10 cellular contexts compared by ENCODE assay signal in genomic region chr7:124930655-124931597, GRCh38. TPM values are rescaled to one million over a fixed set of nuclear protein-coding genes. Genes with fewer than 3 reads are reported as not detected.
DNase-seq lines count a peak whose midpoint lies in the region; ATAC-seq and TF ChIP-seq lines count a peak whose summit lies in the region.
"Had no signal": no experiment of that assay in that cellular context is flagged by ENCODE, and none has a peak within 500 bp of the region (broad histone marks: within the 10 kb centered on the region; RNA-seq: fewer than 3 reads in every experiment).

No MANE protein-coding gene starts in this region.

- H3K36me3 Mint-ChIP-seq in brain (peaks cover 6% of the 10 kb centered on the region), nephron (ENCODE audit: low read depth) (peaks cover 3% of the 10 kb centered on the region)

- peak overlapping the region; percentile 80; the same call in 1 of the 2 replicates for H3K27ac ChIP-seq in 22Rv1

- H3K9me3 Mint-ChIP-seq in brain (peaks cover 0 to 5% (median 0%) of the 10 kb centered on the region in 5 experiments), nephron (no peaks in the 10 kb centered on the region)

- TF ChIP-seq CTCF in 22Rv1 (IDR thresholded peaks at IDR 0.05) (no peak), brain (conservative IDR thresholded peaks at IDR 0.05) (no peak), nephron (IDR thresholded peaks at IDR 0.05; ENCODE audit: unreplicated experiment in 3 of 3) (no peak)

- no peak for ATAC-seq in GM19463 (IDR thresholded peaks at IDR 0.05; ENCODE audit: unreplicated experiment)

- H3K4me3 Mint-ChIP-seq in brain (peak overlapping the region; percentile 61 to 75 (median 64)), nephron (peak overlapping the region; percentile 29 to 75 (median 39))

- DNase-seq in G401 (ENCODE audit: low spot score) (peak; percentile 10), GDM1 (lab: John Stamatoyannopoulos, UW) (no peak), HPDE6-E6E7 (ENCODE audit: extremely low spot score) (no peak), SW480 (ENCODE audit: low spot score) (no peak)
- DNase-seq: gastrocnemius medialis, NCI-H2081 treated with DMSO at 0.1 percent for 48 hours had no signal

- H3K27me3 Mint-ChIP-seq in brain (no peaks in the 10 kb centered on the region), nephron (ENCODE audit: low read depth) (no peaks in the 10 kb centered on the region)

- H3K4me1 Mint-ChIP-seq in brain (peaks cover 55% of the 10 kb centered on the region), nephron (peaks cover 20% of the 10 kb centered on the region)

- H3K27ac Mint-ChIP-seq in brain: peak overlapping the region; percentile 25 to 85 (median 40)
- peak overlapping the region; percentile 36 to 51 (median 43) for H3K27ac Mint-ChIP-seq in nephron

- in situ Hi-C loops in G401 (cut with HindIII; ENCODE audit: low sequenced_read_pairs): no loop called here

RNA-seq across cellular contexts. Expression of gene POT1, which starts 1.3 kb away (rescaled TPM):
- 26.8 and 46.6 TPM in 2 replicates for total RNA-seq in G401 (2014; rRNA removed; shearing (Covaris generic))
- polyA plus RNA-seq in brain (ENCODE audit: insufficient read depth, low read depth, low replicate concordance): 11.7 TPM
